In genomic region chr20:54082100-54082499, GRCh38 we compare ENCODE assay signal across 22 cellular contexts. TPM values are rescaled to one million over a fixed set of nuclear protein-coding genes. Genes with fewer than 3 reads are reported as not detected.
"Had no signal": no experiment of that assay in that cellular context is flagged by ENCODE, and none has a peak within 500 bp of the region (broad histone marks: within the 10 kb centered on the region; RNA-seq: fewer than 3 reads in every experiment).

No MANE protein-coding gene starts in this region.

- H3K4me1 ChIP-seq: suprapubic skin, thyroid gland had no signal

- FAIRE-seq: endothelial cell of umbilical vein, islet of Langerhans, urothelium cell line had no signal

- H3K9me3 ChIP-seq: mucosa of descending colon, suprapubic skin, thyroid gland had no signal

- H3K4me2 ChIP-seq: hepatocyte, smooth muscle cell had no signal

- H3K4me3 ChIP-seq: hepatocyte, mucosa of descending colon, smooth muscle cell, suprapubic skin, thyroid gland had no signal

- H3K36me3 ChIP-seq: suprapubic skin, thyroid gland had no signal

- ATAC-seq: mucosa of descending colon; naive thymus-derived CD8-positive, alpha-beta T cell; right cardiac atrium; stimulated activated effector memory CD8-positive, alpha-beta T cell treated with anti-CD3 and anti-CD28 coated beads, Interleukin-12 subunit alpha, Interleukin-12 subunit beta, amount 100 ng/mL, for 72 hours; stimulated activated naive CD8-positive, alpha-beta T cell treated with anti-CD3 and anti-CD28 coated beads, Interleukin-15, Interleukin-2, amounts not matched to agents 100 U/mL and 50 U/mL, for 24 hours had no signal

- H2AFZ ChIP-seq: hepatocyte had no signal

- DNase-seq: effector CD4-positive, alpha-beta T cell; endodermal cell; foreskin melanocyte; head of caudate nucleus; kidney glomerular epithelial cell; mammary epithelial cell; mucosa of descending colon; naive thymus-derived CD8-positive, alpha-beta T cell; right cardiac atrium; stimulated activated CD4-positive, alpha-beta T cell treated with anti-CD3 and anti-CD28 coated beads, Interleukin-2, amount 100 ng/mL, for 48 hours; stimulated activated CD8-positive, alpha-beta memory T cell treated with anti-CD3 and anti-CD28 coated beads, Interleukin-4, amount 100 ng/mL, for 48 hours; stimulated activated naive CD8-positive, alpha-beta T cell treated with anti-CD3 and anti-CD28 coated beads, Interleukin-15, Interleukin-2, amounts not matched to agents 100 U/mL and 50 U/mL, for 24 hours; thyroid gland had no signal

- H3K79me2 ChIP-seq: hepatocyte had no signal

- H3K27me3 ChIP-seq: hepatocyte, suprapubic skin, thyroid gland had no signal

- H3K27ac ChIP-seq: hepatocyte, suprapubic skin, thyroid gland had no signal

RNA-seq across cellular contexts. Expression of gene BCAS1, which starts 11.7 kb away (rescaled TPM):
- total RNA-seq: endodermal cell; endothelial cell of umbilical vein; mammary epithelial cell; naive thymus-derived CD8-positive, alpha-beta T cell; osteocyte had no signal
- polyA plus RNA-seq: endothelial cell of umbilical vein; mammary epithelial cell; naive thymus-derived CD8-positive, alpha-beta T cell; neural cell had no signal
